14 cellular contexts compared by ENCODE assay signal in the genomic region with DNA sequence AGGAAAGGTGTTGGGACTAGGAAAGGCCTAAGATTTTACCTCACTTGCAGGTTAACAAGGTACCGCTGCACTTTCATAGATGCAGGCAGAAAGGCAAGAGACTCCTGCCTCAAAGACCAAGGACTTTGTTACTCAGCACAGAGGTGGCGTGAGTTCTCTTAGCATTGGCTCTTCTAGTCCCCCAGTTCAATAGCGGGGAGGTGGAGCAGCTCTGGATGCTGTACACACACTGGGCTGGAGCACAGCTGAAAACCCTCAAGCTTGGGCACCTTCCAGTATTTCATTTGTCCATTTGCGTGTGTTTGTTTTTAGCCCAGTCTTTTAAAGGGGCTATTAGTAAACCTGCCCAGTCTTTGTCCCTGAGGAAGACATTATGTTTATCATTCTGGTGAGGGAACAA.
"Had no signal": no experiment of that assay in that cellular context is flagged by ENCODE, and none has a peak within 500 bp of the region (broad histone marks: within the 10 kb centered on the region; RNA-seq: fewer than 3 reads in every experiment).

No MANE protein-coding gene starts in this region.

- H3K9me3 ChIP-seq: gastrocnemius medialis, left ventricle myocardium inferior, pancreas, thyroid gland, vagina had no signal

- H3K4me1 ChIP-seq: gastrocnemius medialis, left ventricle myocardium inferior, pancreas, thyroid gland, vagina had no signal

- H3K4me3 ChIP-seq: coronary artery, gastrocnemius medialis, left ventricle myocardium inferior, pancreas, skin epidermis, thyroid gland, vagina had no signal

- H3K4me3 Mint-ChIP-seq: activated CD8-positive, alpha-beta T cell treated with anti-CD3 and anti-CD28 coated beads, Interleukin-2, amount 10 ng/mL, durations not matched to agents 7 days and 5 days had no signal

- FAIRE-seq: endothelial cell of umbilical vein, keratinocyte, pancreas had no signal

- H3K27ac ChIP-seq: coronary artery, gastrocnemius medialis, left ventricle myocardium inferior, pancreas, skin epidermis, thyroid gland, vagina had no signal

- H3K27me3 ChIP-seq: gastrocnemius medialis, pancreas, thyroid gland, vagina had no signal

- DNase-seq: activated CD4-positive, alpha-beta T cell treated with anti-CD3 and anti-CD28 coated beads for 4 hours; activated CD8-positive, alpha-beta memory T cell treated with anti-CD3 and anti-CD28 coated beads, Interleukin-2, amount 50 U/mL, for 48 hours; activated CD8-positive, alpha-beta T cell treated with anti-CD3 and anti-CD28 coated beads, Interleukin-2, amount 10 ng/mL, durations not matched to agents 7 days and 5 days; activated naive CD4-positive, alpha-beta T cell treated with Interleukin-2 at 50 U/mL for 16 hours; effector CD4-positive, alpha-beta T cell; gastrocnemius medialis; left ventricle myocardium inferior; pancreas; thyroid gland had no signal

- H3K36me3 ChIP-seq: gastrocnemius medialis, left ventricle myocardium inferior, pancreas, thyroid gland, vagina had no signal

- ATAC-seq: activated CD8-positive, alpha-beta T cell treated with anti-CD3 and anti-CD28 coated beads, Interleukin-2, amount 10 ng/mL, durations not matched to agents 7 days and 5 days; gastrocnemius medialis; pancreas had no signal

- H3K27ac Mint-ChIP-seq: activated CD8-positive, alpha-beta T cell treated with anti-CD3 and anti-CD28 coated beads, Interleukin-2, amount 10 ng/mL, durations not matched to agents 7 days and 5 days had no signal
